ENCODE assay signal across 25 cellular contexts in the genomic region with DNA sequence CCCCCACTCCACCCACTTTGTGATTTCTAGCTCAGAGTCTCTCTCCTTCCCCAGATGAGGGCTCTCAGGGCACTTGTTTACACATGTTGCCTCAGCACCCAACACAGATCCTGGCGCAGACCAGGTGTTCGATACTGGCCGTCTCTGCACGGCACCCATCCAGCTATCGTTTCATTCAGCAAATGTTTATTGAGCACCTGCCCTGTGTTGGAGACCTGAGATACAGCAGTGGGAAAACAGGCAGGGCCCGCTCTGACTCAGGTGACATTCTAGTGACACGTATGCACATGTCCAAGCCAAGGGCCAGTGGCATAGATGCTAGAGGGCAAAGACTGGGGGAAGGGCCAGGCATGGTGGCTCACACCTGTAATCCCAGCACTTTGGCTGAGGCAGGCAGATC.
DNase-seq lines count a peak whose midpoint lies in the region; ATAC-seq and TF ChIP-seq lines count a peak whose summit lies in the region.
"Had no signal": no experiment of that assay in that cellular context is flagged by ENCODE, and none has a peak within 500 bp of the region (broad histone marks: within the 10 kb centered on the region; RNA-seq: fewer than 3 reads in every experiment).

No MANE protein-coding gene starts in this region.

- TF ChIP-seq CTCF in LNCaP clone FGC (IDR thresholded peaks at IDR 0.05; ENCODE audit: control insufficient read depth, extremely low read depth, insufficient read depth): no peak
- TF ChIP-seq CTCF in mucosa of descending colon (IDR thresholded peaks at IDR 0.05): no peak
- TF ChIP-seq CTCF in SK-N-SH (IDR thresholded peaks at IDR 0.05): no peak

- H3K9me3 ChIP-seq in mucosa of descending colon (no peaks in the 10 kb centered on the region), SK-N-SH (no peaks in the 10 kb centered on the region)
- H3K9me3 ChIP-seq: esophagus squamous epithelium, left ventricle myocardium inferior, ovary, transverse colon had no signal

- no peaks in the 10 kb centered on the region for H4K20me1 ChIP-seq in SK-N-SH (ENCODE audit: insufficient read depth)

- CTCF ChIA-PET in SK-N-SH (lab: Yijun Ruan, JAX): interaction anchor here (1.2 kb wide), 1 partner anchor 269 kb away, joined by 3 read pairs; no protein-coding TSS in a partner anchor

- no peak overlapping the region for H3K27ac ChIP-seq in SK-N-SH (ENCODE audit: low read depth in 2 of 2, low read length in 1 of 2)
- H3K27ac ChIP-seq: GM23248, left ventricle myocardium inferior, ovary, transverse colon had no signal

- TF ChIP-seq RAD21 in SK-N-SH (IDR thresholded peaks at IDR 0.05; ENCODE audit: low read length): no peak

- intact Hi-C loops in mucosa of descending colon (cut with DNase I, micrococcal nuclease): no loop called here

- H3K9ac ChIP-seq in SK-N-SH: no peak overlapping the region
- H3K9ac ChIP-seq: GM23248 had no signal

- no peaks in the 10 kb centered on the region for H3K79me2 ChIP-seq in SK-N-SH (ENCODE audit: insufficient read depth)

- H3K9me2 ChIP-seq in SK-N-SH: no peaks in the 10 kb centered on the region

- no peak overlapping the region for H2AFZ ChIP-seq in SK-N-SH (ENCODE audit: low read depth)
- H2AFZ ChIP-seq: GM23248 had no signal

- no peak overlapping the region for H3K4me2 ChIP-seq in SK-N-SH

- H3K4me1 ChIP-seq in mucosa of descending colon (ENCODE audit: low read depth): no peaks in the 10 kb centered on the region
- peaks cover 0 to 10% of the 10 kb centered on the region in 2 experiments; a peak in 2 of 4 replicates for H3K4me1 ChIP-seq in SK-N-SH (ENCODE audit: control insufficient read depth in 1 of 2, insufficient read depth in 2 of 2, low read depth in 1 of 2, low read length in 1 of 2)

- no peak overlapping the region for H3K4me3 ChIP-seq in LNCaP clone FGC (ENCODE audit: low read depth, low read length)
- H3K4me3 ChIP-seq in mucosa of descending colon: no peak overlapping the region
- H3K4me3 ChIP-seq in SK-N-SH (ENCODE audit: low read depth in 2 of 2, low read length in 1 of 2): no peak overlapping the region
- H3K4me3 ChIP-seq: esophagus squamous epithelium, GM23248, left ventricle myocardium inferior, ovary, transverse colon had no signal

- WGBS in SK-N-SH (ENCODE audit: low lambda C conversion rate): no CpG with 5 or more reads among the region's 7 CpGs

- H3K36me3 ChIP-seq in mucosa of descending colon (ENCODE audit: low read depth): no peaks in the 10 kb centered on the region
- H3K36me3 ChIP-seq in SK-N-SH (replicated peaks in 1 of 2; ENCODE audit: control insufficient read depth in 1 of 2, insufficient read depth in 2 of 2, low read length in 1 of 2): no peaks in the 10 kb centered on the region
- H3K36me3 ChIP-seq: esophagus squamous epithelium, left ventricle myocardium inferior, ovary, transverse colon had no signal

- no peak for TF ChIP-seq EP300 in SK-N-SH (IDR thresholded peaks at IDR 0.05; ENCODE audit: borderline replicate concordance in 1 of 2, low read depth in 1 of 2, low read length in 1 of 2)

- ATAC-seq in mucosa of descending colon (peak; percentile 47), GM18907 (IDR thresholded peaks at IDR 0.05; ENCODE audit: unreplicated experiment) (no peak)
- ATAC-seq: naive thymus-derived CD8-positive, alpha-beta T cell; right cardiac atrium; Right ventricle myocardium inferior had no signal

- no peaks in the 10 kb centered on the region for H3F3A ChIP-seq in SK-N-SH (replicated peaks; ENCODE audit: insufficient read depth)

- DNase-seq in DMS79 treated with DMSO at 0.1 percent for 48 hours (lab: John Stamatoyannopoulos, UW): peak; percentile 5
- no peak for DNase-seq in DMS79 (lab: John Stamatoyannopoulos, UW)
- DNase-seq in LNCaP clone FGC (ENCODE audit: low read depth): peak; percentile 32
- peak; percentile 57 for DNase-seq in NCI-H510A treated with DMSO at 0.1 percent for 48 hours (lab: John Stamatoyannopoulos, UW)
- no peak for DNase-seq in mucosa of descending colon
- no peak for DNase-seq in SK-N-SH
- DNase-seq in activated gamma-delta T cell (lab: John Stamatoyannopoulos, UW): no peak
- DNase-seq: 8988T; activated naive CD4-positive, alpha-beta T cell treated with anti-CD3 and anti-CD28 coated beads, Interleukin-2, amount 50 U/mL, for 16 hours; CD4-positive, alpha-beta T cell; cortex of kidney; esophagus squamous epithelium; GDM1; GM23248; hypothalamus; KBM-7; left ventricle myocardium inferior; naive thymus-derived CD8-positive, alpha-beta T cell; ovary; right cardiac atrium; stimulated activated CD4-positive, alpha-beta T cell treated with anti-CD3 and anti-CD28 coated beads, Interleukin-15, amount 100 ng/mL, for 24 hours; T-helper 9 cell; transverse colon had no signal

- no peaks in the 10 kb centered on the region for H3K27me3 ChIP-seq in SK-N-SH (ENCODE audit: insufficient read depth)
- H3K27me3 ChIP-seq: ovary, transverse colon had no signal

- POLR2A ChIA-PET in SK-N-SH (lab: Yijun Ruan, JAX): no interaction called here

TF ChIP-seq in SK-N-SH, 30 proteins besides CTCF, POLR2A, EP300 and RAD21:
- no peak for TF ChIP-seq GATA2 (CRISPR knock-in tag; IDR thresholded peaks at IDR 0.05)
- TF ChIP-seq JUND (IDR thresholded peaks at IDR 0.05): no peak
- TF ChIP-seq YY1 (IDR thresholded peaks at IDR 0.05; ENCODE audit: low read depth): no peak
- no peak for TF ChIP-seq FOXJ3 (CRISPR knock-in tag; IDR thresholded peaks at IDR 0.05)
- TF ChIP-seq TCF12 (IDR thresholded peaks at IDR 0.05): no peak
- TF ChIP-seq, protein P1, sequence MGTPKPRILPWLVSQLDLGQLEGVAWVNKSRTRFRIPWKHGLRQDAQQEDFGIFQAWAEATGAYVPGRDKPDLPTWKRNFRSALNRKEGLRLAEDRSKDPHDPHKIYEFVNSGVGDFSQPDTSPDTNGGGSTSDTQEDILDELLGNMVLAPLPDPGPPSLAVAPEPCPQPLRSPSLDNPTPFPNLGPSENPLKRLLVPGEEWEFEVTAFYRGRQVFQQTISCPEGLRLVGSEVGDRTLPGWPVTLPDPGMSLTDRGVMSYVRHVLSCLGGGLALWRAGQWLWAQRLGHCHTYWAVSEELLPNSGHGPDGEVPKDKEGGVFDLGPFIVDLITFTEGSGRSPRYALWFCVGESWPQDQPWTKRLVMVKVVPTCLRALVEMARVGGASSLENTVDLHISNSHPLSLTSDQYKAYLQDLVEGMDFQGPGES (IDR thresholded peaks at IDR 0.05; ENCODE audit: low read depth, low read length): no peak
- TF ChIP-seq GABPA (IDR thresholded peaks at IDR 0.05; ENCODE audit: low read depth): no peak
- no peak for TF ChIP-seq FOXM1 (IDR thresholded peaks at IDR 0.05; ENCODE audit: low read depth)
- no peak for TF ChIP-seq SIN3A (IDR thresholded peaks at IDR 0.05; ENCODE audit: borderline replicate concordance, low read depth, low read length)
- no peak for TF ChIP-seq CHD2 (IDR thresholded peaks at IDR 0.05; ENCODE audit: low read length, partially characterized antibody)
- no peak for TF ChIP-seq MEF2A (IDR thresholded peaks at IDR 0.05; ENCODE audit: borderline replicate concordance, low read depth)
- TF ChIP-seq RXRA (IDR thresholded peaks at IDR 0.05; ENCODE audit: borderline replicate concordance, low read depth): no peak
- TF ChIP-seq RFX5 (IDR thresholded peaks at IDR 0.05; ENCODE audit: low read length): no peak
- no peak for TF ChIP-seq EZH2phosphoT487 (IDR thresholded peaks at IDR 0.05; ENCODE audit: borderline replicate concordance, low read depth)
- TF ChIP-seq, protein P2, sequence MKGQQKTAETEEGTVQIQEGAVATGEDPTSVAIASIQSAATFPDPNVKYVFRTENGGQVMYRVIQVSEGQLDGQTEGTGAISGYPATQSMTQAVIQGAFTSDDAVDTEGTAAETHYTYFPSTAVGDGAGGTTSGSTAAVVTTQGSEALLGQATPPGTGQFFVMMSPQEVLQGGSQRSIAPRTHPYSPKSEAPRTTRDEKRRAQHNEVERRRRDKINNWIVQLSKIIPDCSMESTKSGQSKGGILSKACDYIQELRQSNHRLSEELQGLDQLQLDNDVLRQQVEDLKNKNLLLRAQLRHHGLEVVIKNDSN (IDR thresholded peaks at IDR 0.05; ENCODE audit: borderline replicate concordance, low read depth): no peak
- TF ChIP-seq, protein P3, sequence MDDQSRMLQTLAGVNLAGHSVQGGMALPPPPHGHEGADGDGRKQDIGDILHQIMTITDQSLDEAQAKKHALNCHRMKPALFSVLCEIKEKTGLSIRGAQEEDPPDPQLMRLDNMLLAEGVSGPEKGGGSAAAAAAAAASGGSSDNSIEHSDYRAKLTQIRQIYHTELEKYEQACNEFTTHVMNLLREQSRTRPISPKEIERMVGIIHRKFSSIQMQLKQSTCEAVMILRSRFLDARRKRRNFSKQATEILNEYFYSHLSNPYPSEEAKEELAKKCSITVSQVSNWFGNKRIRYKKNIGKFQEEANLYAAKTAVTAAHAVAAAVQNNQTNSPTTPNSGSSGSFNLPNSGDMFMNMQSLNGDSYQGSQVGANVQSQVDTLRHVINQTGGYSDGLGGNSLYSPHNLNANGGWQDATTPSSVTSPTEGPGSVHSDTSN (IDR thresholded peaks at IDR 0.05): no peak
- TF ChIP-seq, protein P4, sequence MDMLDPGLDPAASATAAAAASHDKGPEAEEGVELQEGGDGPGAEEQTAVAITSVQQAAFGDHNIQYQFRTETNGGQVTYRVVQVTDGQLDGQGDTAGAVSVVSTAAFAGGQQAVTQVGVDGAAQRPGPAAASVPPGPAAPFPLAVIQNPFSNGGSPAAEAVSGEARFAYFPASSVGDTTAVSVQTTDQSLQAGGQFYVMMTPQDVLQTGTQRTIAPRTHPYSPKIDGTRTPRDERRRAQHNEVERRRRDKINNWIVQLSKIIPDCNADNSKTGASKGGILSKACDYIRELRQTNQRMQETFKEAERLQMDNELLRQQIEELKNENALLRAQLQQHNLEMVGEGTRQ (IDR thresholded peaks at IDR 0.05; ENCODE audit: borderline replicate concordance, low read depth, low read length): no peak

Comparison
In these comparisons a context has a peak if more than half of its experiments do, and no peak if none do; other contexts are left out.
1. DNase-seq: peak in DMS79 treated with DMSO at 0.1 percent for 48 hours (single experiment), LNCaP clone FGC (single experiment) and NCI-H510A treated with DMSO at 0.1 percent for 48 hours (single experiment); none in DMS79 (single experiment), mucosa of descending colon (0 of 3), SK-N-SH (single experiment) and activated gamma-delta T cell (single experiment).